In genomic region chr3:194326192-194327029, GRCh38 we compare ENCODE assay signal across 18 cellular contexts. TPM values are rescaled to one million over a fixed set of nuclear protein-coding genes. Genes with fewer than 3 reads are reported as not detected.
A peak's percentile ranks its signal among the peaks of the same experiment; 100 is the strongest.
DNase-seq lines count a peak whose midpoint lies in the region; ATAC-seq, FAIRE-seq and TF ChIP-seq lines count a peak whose summit lies in the region.
"Had no signal": no experiment of that assay in that cellular context is flagged by ENCODE, and none has a peak within 500 bp of the region (broad histone marks: within the 10 kb centered on the region; RNA-seq: fewer than 3 reads in every experiment).

No MANE protein-coding gene starts in this region.

- POLR2A ChIA-PET in HEK293 (lab: Yijun Ruan, JAX), result no interaction called here
- POLR2A ChIA-PET in K562 (lab: Yijun Ruan, JAX), result no interaction called here

- peak overlapping the region; percentile 52 for H2AFZ ChIP-seq in K562 (ENCODE audit: low read depth, low read length)

- in situ Hi-C loops in K562 (cut with MboI), result loop anchor here (10.0 to 25.0 kb wide), 2 partner anchors 672 to 1864 kb away; no protein-coding TSS in a partner anchor

- BruUV-seq in K562 (replicated peaks; lab: Mats Ljungman, UMichigan), result no TSS peak

- no peaks in the 10 kb centered on the region for H4K20me1 ChIP-seq in K562 (replicated peaks; ENCODE audit: control insufficient read depth, insufficient read depth, low read length)

- intact Hi-C loops in K562 (cut with micrococcal nuclease), result loop anchor here (10.0 kb wide), 1 partner anchor 732 kb away; the partner anchor contains the start of gene OPA1

- no peaks in the 10 kb centered on the region for H3K36me3 ChIP-seq in HEK293 (ENCODE audit: control insufficient read depth in 2 of 2, insufficient read depth in 1 of 2, low read length in 2 of 2)
- no peaks in the 10 kb centered on the region for H3K36me3 ChIP-seq in K562 (ENCODE audit: control insufficient read depth, insufficient read depth, low read length)

- 23% methylated on average over 13 of the region's 15 CpGs for WGBS in K562 (ENCODE audit: insufficient coverage, low coverage, missing lambda C conversion rate)

- TF ChIP-seq POLR2A in K562 (conservative IDR thresholded peaks at IDR 0.05), result no peak

- no peaks in the 10 kb centered on the region for H3K9me1 ChIP-seq in K562 (ENCODE audit: control insufficient read depth, insufficient read depth, low read length)

- TF ChIP-seq EP300 in K562 (IDR thresholded peaks at IDR 0.05; ENCODE audit: low read length), result no peak

- FAIRE-seq in K562 (lab: Jason Lieb, UNC), result peak; percentile 96
- FAIRE-seq: TTC549 had no signal

- TF ChIP-seq CTCF in HEK293 (tag by site-specific recombination; IDR thresholded peaks at IDR 0.05), result no peak
- no peak for TF ChIP-seq CTCF in K562 (IDR thresholded peaks at IDR 0.05 in 2 of 3, conservative IDR thresholded peaks at IDR 0.05 in 1 of 3; ENCODE audit: insufficient read depth in 2 of 3, low read depth in 1 of 3, low read length in 3 of 3)

- H3K9me3 ChIP-seq in HEK293 (ENCODE audit: control insufficient read depth, insufficient read depth, low read depth, low read length) (no peaks in the 10 kb centered on the region), K562 (replicated peaks; ENCODE audit: control insufficient read depth, insufficient read depth, low read depth, low read length) (no peaks in the 10 kb centered on the region; the same call in 1 of the 2 replicates)
- H3K9me3 ChIP-seq: testis had no signal

- H3K9ac ChIP-seq in K562 (ENCODE audit: insufficient read depth in 1 of 2, low read depth in 2 of 2, low read length in 2 of 2), result no peak overlapping the region

- H3K79me2 ChIP-seq in K562 (ENCODE audit: control insufficient read depth, insufficient read depth, low read length), result no peaks in the 10 kb centered on the region

- H3K4me3 ChIP-seq in HEK293 (ENCODE audit: low read depth, low read length), result no peak overlapping the region
- H3K4me3 ChIP-seq in K562, result no peak overlapping the region
- H3K4me3 ChIP-seq: testis had no signal

- CTCF ChIA-PET in HEK293 (lab: Yijun Ruan, JAX) (no interaction called here), K562 (lab: Yijun Ruan, JAX; ENCODE audit: low intra/inter-chr PET ratio) (interaction anchor here (0.5 kb wide), 1 partner anchor 273 kb away, joined by 3 read pairs; no protein-coding TSS in a partner anchor)

- ATAC-seq in K562 (no peak), GM21447 (IDR thresholded peaks at IDR 0.05; ENCODE audit: unreplicated experiment) (no peak), GM21786 (IDR thresholded peaks at IDR 0.05; ENCODE audit: unreplicated experiment) (no peak)

- H3K4me1 ChIP-seq in HEK293 (ENCODE audit: control insufficient read depth, insufficient read depth, low read length) (no peaks in the 10 kb centered on the region), K562 (replicated peaks in 1 of 2; ENCODE audit: control insufficient read depth in 2 of 2, insufficient read depth in 2 of 2, low read length in 2 of 2) (peaks cover 13 to 54% of the 10 kb centered on the region in 2 experiments; a peak in 4 of 5 replicates)

- no peak overlapping the region; the same call in 1 of the 2 replicates for H3K4me2 ChIP-seq in K562 (ENCODE audit: insufficient read depth, low read length)

- TF ChIP-seq RAD21 in K562 (CRISPR knock-in tag; conservative IDR thresholded peaks at IDR 0.05 in 1 of 2, IDR thresholded peaks at IDR 0.05 in 1 of 2), result no peak

- peaks cover 0 to 34% of the 10 kb centered on the region in 2 experiments; a peak in 3 of 5 replicates for H3K27me3 ChIP-seq in K562 (ENCODE audit: control insufficient read depth in 2 of 2, insufficient read depth in 2 of 2, low read length in 2 of 2)
- H3K27me3 ChIP-seq: testis had no signal

- DNase-seq in EH (ENCODE audit: low read depth) (peak; percentile 43), K562 (ENCODE audit: extremely low read depth in 1 of 4, low spot score in 3 of 4) (peak in 2 of 4 experiments; percentile 33 to 50), myocyte (ENCODE audit: low read depth) (peak; percentile 32), germinal center (ENCODE audit: low spot score) (no peak)
- DNase-seq: activated gamma-delta T cell treated with Interleukin-2 at 50 U/mL for 16 hours; DND-41; effector CD8-positive, alpha-beta T cell; kidney glomerular epithelial cell; NCI-H1048; NCI-H2171 treated with DMSO at 0.1 percent for 48 hours; testis had no signal

- no peak overlapping the region for H3K27ac ChIP-seq in HEK293 (ENCODE audit: extremely low read depth, low read depth, low read length)
- H3K27ac ChIP-seq in K562 (ENCODE audit: extremely low read depth, low read depth, low read length), result no peak overlapping the region; the same call in 2 of the 3 replicates
- H3K27ac ChIP-seq: testis had no signal

TF ChIP-seq in HEK293, 187 proteins besides CTCF, POLR2A, EP300 and RAD21 (continues in another document):
- no peak for TF ChIP-seq KLF10 (tag by site-specific recombination; IDR thresholded peaks at IDR 0.05)
- TF ChIP-seq SP3 (tag by site-specific recombination; IDR thresholded peaks at IDR 0.05), result no peak
- TF ChIP-seq, protein P1, sequence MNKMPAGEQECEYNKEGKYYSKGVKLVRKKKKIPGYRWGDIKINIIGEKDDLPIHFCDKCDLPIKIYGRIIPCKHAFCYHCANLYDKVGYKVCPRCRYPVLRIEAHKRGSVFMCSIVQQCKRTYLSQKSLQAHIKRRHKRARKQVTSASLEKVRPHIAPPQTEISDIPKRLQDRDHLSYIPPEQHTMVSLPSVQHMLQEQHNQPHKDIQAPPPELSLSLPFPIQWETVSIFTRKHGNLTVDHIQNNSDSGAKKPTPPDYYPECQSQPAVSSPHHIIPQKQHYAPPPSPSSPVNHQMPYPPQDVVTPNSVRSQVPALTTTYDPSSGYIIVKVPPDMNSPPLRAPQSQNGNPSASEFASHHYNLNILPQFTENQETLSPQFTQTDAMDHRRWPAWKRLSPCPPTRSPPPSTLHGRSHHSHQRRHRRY (tag by site-specific recombination; IDR thresholded peaks at IDR 0.05), result peak; percentile 72; the same call in 1 of the 2 replicates

TF ChIP-seq in K562, 482 proteins besides CTCF, POLR2A, EP300 and RAD21 (continues in another document):
- TF ChIP-seq ZNF165 (CRISPR knock-in tag; IDR thresholded peaks at IDR 0.05; ENCODE audit: borderline replicate concordance), result no peak

RNA-seq across cellular contexts. Expression of gene CPN2, which starts 24.7 kb away (rescaled TPM):
- total RNA-seq in K562 (2011; cell fraction: chromatin; rRNA removed; ENCODE audit: low replicate concordance), result not detected in 2 replicates
- total RNA-seq in K562 (2011; cell fraction: nucleolus; rRNA removed), result not detected in 2 replicates
- total RNA-seq in K562 (2011; cell fraction: nucleoplasm; rRNA removed), result not detected in 2 replicates
- total RNA-seq in K562 (2014; rRNA removed) (not detected in 2 replicates), K562 (2014; rRNA removed; fragmentation: Illumina TruSeq; extraction: Trizol) (not detected in 2 replicates), K562 (2015; rRNA removed; fragmentation: Illumina TruSeq; extraction: Trizol) (not detected in 2 replicates), K562 (2021) (not detected in 2 replicates), myocyte (not detected in 2 replicates)
- polyA plus RNA-seq in K562 (2011; rRNA removed) (not detected in 2 replicates), K562 (2014; fragmentation: Illumina TruSeq; extraction: Trizol) (not detected in 2 replicates), K562 (2014; fragmentation: Nextera tagmentation; extraction: Ambion mirVana) (not detected), K562 (2014; rRNA removed) (not detected in 2 replicates)
- 0.04 TPM in 1 of 2 replicates, not detected in the other for polyA plus RNA-seq in K562 (2011; cell fraction: cytosol; rRNA removed)
- not detected in 2 replicates for polyA plus RNA-seq in K562 (2011; cell fraction: nucleus; rRNA removed)
- polyA plus RNA-seq in K562 (2012), result 0.06 TPM in 1 of 2 replicates, not detected in the other
- polyA minus RNA-seq in K562 (2011; rRNA and poly(A)+ RNA removed), result not detected in 2 replicates
- polyA minus RNA-seq in K562 (2011; cell fraction: cytosol; rRNA and poly(A)+ RNA removed), result not detected in 2 replicates
- not detected in 2 replicates for polyA minus RNA-seq in K562 (2011; cell fraction: nucleus; rRNA and poly(A)+ RNA removed)
- polyA plus RNA-seq in myocyte (2012), result not detected
- total RNA-seq: activated CD8-positive, alpha-beta memory T cell treated with anti-CD3 and anti-CD28 coated beads for 36 hours; pulmonary artery endothelial cell; SK-MEL-5 had no signal

RNA-seq across cellular contexts. Expression of gene LRRC15, which starts 43.1 kb away (rescaled TPM):
- not detected in 2 replicates for total RNA-seq in K562 (2011; cell fraction: chromatin; rRNA removed; ENCODE audit: low replicate concordance)
- total RNA-seq in K562 (2011; cell fraction: nucleolus; rRNA removed), result not detected in 2 replicates
- not detected in 2 replicates for total RNA-seq in K562 (2011; cell fraction: nucleoplasm; rRNA removed)
- total RNA-seq in K562 (2014; rRNA removed) (not detected in 2 replicates), K562 (2014; rRNA removed; fragmentation: Illumina TruSeq; extraction: Trizol) (not detected in 2 replicates), K562 (2015; rRNA removed; fragmentation: Illumina TruSeq; extraction: Trizol) (not detected in 2 replicates), K562 (2021) (not detected in 2 replicates), myocyte (0.16 TPM in 1 of 2 replicates, not detected in the other)
- polyA plus RNA-seq in K562 (2011; rRNA removed) (0.01 TPM in 1 of 2 replicates, not detected in the other), K562 (2014; fragmentation: Illumina TruSeq; extraction: Trizol) (not detected in 2 replicates), K562 (2014; fragmentation: Nextera tagmentation; extraction: Ambion mirVana) (not detected), K562 (2014; rRNA removed) (not detected in 2 replicates)
- not detected in 2 replicates for polyA plus RNA-seq in K562 (2011; cell fraction: cytosol; rRNA removed)
- not detected in 2 replicates for polyA plus RNA-seq in K562 (2011; cell fraction: nucleus; rRNA removed)
- polyA plus RNA-seq in K562 (2012), result not detected in 2 replicates
- polyA minus RNA-seq in K562 (2011; rRNA and poly(A)+ RNA removed), result not detected in 2 replicates
- polyA minus RNA-seq in K562 (2011; cell fraction: cytosol; rRNA and poly(A)+ RNA removed), result not detected in 2 replicates
- polyA minus RNA-seq in K562 (2011; cell fraction: nucleus; rRNA and poly(A)+ RNA removed), result not detected in 2 replicates
- 0.13 TPM for polyA plus RNA-seq in myocyte (2012)
- total RNA-seq: activated CD8-positive, alpha-beta memory T cell treated with anti-CD3 and anti-CD28 coated beads for 36 hours; pulmonary artery endothelial cell; SK-MEL-5 had no signal
